Comparison of ENCODE assay signal across 9 cellular contexts in the genomic region with DNA sequence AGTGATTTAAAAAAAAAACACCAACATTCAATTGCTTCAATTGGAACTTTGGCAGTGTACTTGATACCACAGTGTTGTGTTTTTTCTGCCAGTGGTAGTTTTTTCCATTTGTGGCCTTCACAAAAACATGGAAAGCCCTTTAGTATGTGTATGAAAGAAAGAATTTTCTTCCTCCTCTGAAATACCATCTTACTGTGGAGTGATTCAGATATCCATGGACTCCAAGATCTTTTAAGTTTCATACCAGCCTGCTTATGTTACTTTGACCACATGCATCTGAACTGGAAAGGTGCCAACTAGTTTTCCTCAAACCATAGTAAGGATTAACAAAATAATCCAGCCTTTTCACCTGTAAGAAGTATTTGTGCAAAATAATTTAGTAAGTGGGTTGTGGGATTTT. TPM values are rescaled to one million over a fixed set of nuclear protein-coding genes. Genes with fewer than 3 reads are reported as not detected.
DNase-seq lines count a peak whose midpoint lies in the region; ATAC-seq and TF ChIP-seq lines count a peak whose summit lies in the region.
"Had no signal": no experiment of that assay in that cellular context is flagged by ENCODE, and none has a peak within 500 bp of the region (broad histone marks: within the 10 kb centered on the region; RNA-seq: fewer than 3 reads in every experiment).

No MANE protein-coding gene starts in this region.

- POLR2A ChIA-PET in AG04449 (lab: Yijun Ruan, JAX) = no interaction called here

- peaks cover 3 to 48% of the 10 kb centered on the region in 2 donors for H3K4me1 ChIP-seq in ascending aorta
- peaks cover 0 to 59% (median 22%) of the 10 kb centered on the region in 4 donors for H3K4me1 ChIP-seq in right lobe of liver

- H3K4me3 ChIP-seq in AG04449 (ENCODE audit: low read depth, low read length) (no peak overlapping the region), ascending aorta (peak overlapping the region; percentile 74 to 88), right lobe of liver (peak overlapping the region in 1 of 3 donors; percentile 78)

- no peaks in the 10 kb centered on the region for H3K9me3 ChIP-seq in ascending aorta
- H3K9me3 ChIP-seq in right lobe of liver = no peaks in the 10 kb centered on the region

- H3K27me3 Mint-ChIP-seq in HFFc6 (ENCODE audit: insufficient read depth) = no peaks in the 10 kb centered on the region; the same call in 1 of the 2 replicates

- H3K27ac ChIP-seq in ascending aorta (peak overlapping the region; percentile 34 to 99), right lobe of liver (peak overlapping the region in 2 of 3 donors; percentile 98 to 99)

- no peak overlapping the region for H3K27ac Mint-ChIP-seq in HFFc6

- intact Hi-C loops in ascending aorta (cut with DNase I) = loop anchor here (5.0 to 10.0 kb wide), 4 partner anchors 144 to 774 kb away; partner anchors contain the start of genes LPGAT1 and NENF
- intact Hi-C loops in right lobe of liver (cut with DNase I) = no loop called here

- TF ChIP-seq POLR2A in right lobe of liver (IDR thresholded peaks at IDR 0.05) = no peak

- peaks cover 72% of the 10 kb centered on the region for H3K4me1 Mint-ChIP-seq in HFFc6 (ENCODE audit: low read depth)

- TF ChIP-seq CTCF in AG04449 (IDR thresholded peaks at IDR 0.05; ENCODE audit: insufficient read depth, low read length, missing control alignments) = no peak
- TF ChIP-seq CTCF in HFFc6 (IDR thresholded peaks at IDR 0.05) = no peak
- no peak for TF ChIP-seq CTCF in ascending aorta (IDR thresholded peaks at IDR 0.05)
- no peak for TF ChIP-seq CTCF in right lobe of liver (IDR thresholded peaks at IDR 0.05)

- no peak overlapping the region for H3K4me3 Mint-ChIP-seq in HFFc6

- CTCF ChIA-PET in AG04449 (lab: Yijun Ruan, JAX) = interaction anchor here (1.0 to 3.4 kb wide), 5 partner anchors 25 to 225 kb away, joined by 3 to 45 read pairs (median 4); no protein-coding TSS in a partner anchor

- H3K9me3 Mint-ChIP-seq in HFFc6 = no peaks in the 10 kb centered on the region

- DNase-seq in AG04449 (ENCODE audit: low read depth, low spot score) = peak; percentile 60
- peak; percentile 44 for DNase-seq in HFFc6
- DNase-seq in ascending aorta (ENCODE audit: low spot score in 2 of 2) = no peak
- no peak for DNase-seq in right lobe of liver
- no peak for DNase-seq in anterior cingulate cortex (lab: John Stamatoyannopoulos, UW)
- DNase-seq in stimulated activated CD4-positive, alpha-beta T cell treated with anti-CD3 and anti-CD28 coated beads, Interleukin-4, amount 100 ng/mL, for 24 hours = no peak
- DNase-seq: SHP77 treated with DMSO at 0.1 percent for 48 hours had no signal

- H3K27me3 ChIP-seq in ascending aorta = no peaks in the 10 kb centered on the region
- H3K27me3 ChIP-seq in right lobe of liver = no peaks in the 10 kb centered on the region

- H3K36me3 ChIP-seq in ascending aorta (no peaks in the 10 kb centered on the region), right lobe of liver (no peaks in the 10 kb centered on the region)

- ATAC-seq in right lobe of liver (no peak), HG02798 (IDR thresholded peaks at IDR 0.05; ENCODE audit: poor library complexity, unreplicated experiment) (no peak), GM21526 (IDR thresholded peaks at IDR 0.05; ENCODE audit: low FRiP score, unreplicated experiment) (no peak)

- no peaks in the 10 kb centered on the region for H3K36me3 Mint-ChIP-seq in HFFc6 (ENCODE audit: low read depth)

RNA-seq across cellular contexts. Expression of gene PPP2R5A, which starts 3.4 kb away (rescaled TPM):
- total RNA-seq in HFFc6 (2021; fragmentation: NEBNext Ultra II Directional; extraction: Animal tissue kit (Norgen Biotek cat#: 25700)) = 10 to 100 TPM; 15.2 to 19.5 (median 17.8) TPM
- total RNA-seq in ascending aorta = 64.7 TPM
- 10 to 100 TPM; 28.5 to 57.2 (median 33.3) TPM for total RNA-seq in right lobe of liver

Comparison
In these comparisons a context has a peak if more than half of its experiments do, and no peak if none do; other contexts are left out.
1. DNase-seq: peak in AG04449 (single experiment) and HFFc6 (single experiment); none in ascending aorta (0 of 2), right lobe of liver (0 of 3), anterior cingulate cortex (0 of 58) and stimulated activated CD4-positive, alpha-beta T cell treated with anti-CD3 and anti-CD28 coated beads, Interleukin-4, amount 100 ng/mL, for 24 hours (single experiment).